In genomic region chr21:46454634-46455390, GRCh38 we compare ENCODE assay signal across 15 cellular contexts. TPM values are rescaled to one million over a fixed set of nuclear protein-coding genes. Genes with fewer than 3 reads are reported as not detected.
DNase-seq lines count a peak whose midpoint lies in the region; ATAC-seq and TF ChIP-seq lines count a peak whose summit lies in the region.
"Had no signal": no experiment of that assay in that cellular context is flagged by ENCODE, and none has a peak within 500 bp of the region (broad histone marks: within the 10 kb centered on the region; RNA-seq: fewer than 3 reads in every experiment).

No MANE protein-coding gene starts in this region.

- H3K4me3 Mint-ChIP-seq in HFFc6 (peak overlapping the region; percentile 56), T-helper 17 cell (no peak overlapping the region)
- H3K4me3 Mint-ChIP-seq: activated naive CD4-positive, alpha-beta T cell treated with anti-CD3 and anti-CD28 coated beads, Interleukin-2, amount 50 U/mL, for 24 hours had no signal

- peak overlapping the region in 2 of 4 donors; percentile 15 to 88 for H3K27ac ChIP-seq in sigmoid colon
- H3K27ac ChIP-seq: colonic mucosa, HL-60, prostate gland, WERI-Rb-1 had no signal

- 74 to 85% methylated on average over 4 of the region's 4 CpGs for WGBS in sigmoid colon, 2 donors

- intact Hi-C loops in head of caudate nucleus (cut with DNase I) (no loop called here), sigmoid colon (cut with DNase I) (loop anchor here (5.0 kb wide), 1 partner anchor 133 kb away; the partner anchor contains the start of genes C21orf58 and PCNT)

- no peak for DNase-seq in HFFc6
- no peak for DNase-seq in T-helper 17 cell
- peak in 22 of 42 donors; percentile 27 to 83 (median 52) for DNase-seq in head of caudate nucleus
- DNase-seq in sigmoid colon, result peak; percentile 25
- no peak for DNase-seq in D341Med (ENCODE audit: low spot score)
- DNase-seq: colonic mucosa; mucosa of descending colon; stimulated activated CD4-positive, alpha-beta T cell treated with anti-CD3 and anti-CD28 coated beads, Interleukin-4, amount 100 ng/mL, for 1 hour; WERI-Rb-1 had no signal

- H3K36me3 ChIP-seq in sigmoid colon, result no peaks in the 10 kb centered on the region
- H3K36me3 ChIP-seq: colonic mucosa, prostate gland had no signal

- no peaks in the 10 kb centered on the region for H3K9me3 Mint-ChIP-seq in HFFc6
- H3K9me3 Mint-ChIP-seq: activated naive CD4-positive, alpha-beta T cell treated with anti-CD3 and anti-CD28 coated beads, Interleukin-2, amount 50 U/mL, for 24 hours had no signal

- no peak overlapping the region for H3K4me3 ChIP-seq in sigmoid colon
- H3K4me3 ChIP-seq: colonic mucosa, GM23338, mucosa of descending colon, prostate gland had no signal

- H3K4me1 ChIP-seq in sigmoid colon, result peaks cover 0 to 47% (median 40%) of the 10 kb centered on the region in 4 donors
- H3K4me1 ChIP-seq: prostate gland had no signal

- peak overlapping the region; percentile 91 for H3K27ac Mint-ChIP-seq in HFFc6
- H3K27ac Mint-ChIP-seq in T-helper 17 cell, result peak overlapping the region; percentile 37
- H3K27ac Mint-ChIP-seq: activated naive CD4-positive, alpha-beta T cell treated with anti-CD3 and anti-CD28 coated beads, Interleukin-2, amount 50 U/mL, for 24 hours; GM23338 had no signal

- no peaks in the 10 kb centered on the region for H3K27me3 ChIP-seq in sigmoid colon
- H3K27me3 ChIP-seq: colonic mucosa had no signal

- ATAC-seq in T-helper 17 cell (no peak), GM21390 (IDR thresholded peaks at IDR 0.05; ENCODE audit: unreplicated experiment) (no peak), GM18868 (IDR thresholded peaks at IDR 0.05; ENCODE audit: unreplicated experiment) (no peak)
- ATAC-seq: GM23338, mucosa of descending colon had no signal

- H3K36me3 Mint-ChIP-seq in HFFc6 (ENCODE audit: low read depth) (peaks cover 14% of the 10 kb centered on the region), T-helper 17 cell (ENCODE audit: low read depth) (peaks cover 2% of the 10 kb centered on the region)

- H3K4me1 Mint-ChIP-seq in HFFc6 (ENCODE audit: low read depth), result peaks cover 29% of the 10 kb centered on the region
- peaks cover 20% of the 10 kb centered on the region for H3K4me1 Mint-ChIP-seq in T-helper 17 cell

- H3K27me3 Mint-ChIP-seq in HFFc6 (ENCODE audit: insufficient read depth) (peaks cover 4% of the 10 kb centered on the region; the same call in 1 of the 2 replicates), T-helper 17 cell (no peaks in the 10 kb centered on the region)
- H3K27me3 Mint-ChIP-seq: activated naive CD4-positive, alpha-beta T cell treated with anti-CD3 and anti-CD28 coated beads, Interleukin-2, amount 50 U/mL, for 24 hours had no signal

- TF ChIP-seq CTCF in HFFc6 (IDR thresholded peaks at IDR 0.05) (no peak), sigmoid colon (IDR thresholded peaks at IDR 0.05) (no peak)

- TF ChIP-seq POLR2A in sigmoid colon (IDR thresholded peaks at IDR 0.05), result no peak

- TF ChIP-seq EP300 in sigmoid colon (IDR thresholded peaks at IDR 0.05), result no peak

- H3K9me3 ChIP-seq in T-helper 17 cell (ENCODE audit: control insufficient read depth, low read length, poor library complexity, severe bottlenecking), result no peaks in the 10 kb centered on the region
- no peaks in the 10 kb centered on the region for H3K9me3 ChIP-seq in sigmoid colon
- H3K9me3 ChIP-seq: colonic mucosa, mucosa of descending colon, prostate gland had no signal

RNA-seq across cellular contexts. Expression of gene DIP2A, which starts 3.9 kb away (rescaled TPM):
- 10 to 100 TPM; 20.0 to 24.1 (median 21.7) TPM for total RNA-seq in HFFc6 (2021; fragmentation: NEBNext Ultra II Directional; extraction: Animal tissue kit (Norgen Biotek cat#: 25700))
- 10 to 100 TPM; 74.2 to 85.8 TPM for total RNA-seq in T-helper 17 cell
- total RNA-seq in sigmoid colon, result 10 to 100 TPM; 22.8 to 49.3 (median 25.5) TPM
- 10 to 100 TPM in 2 of 3 donors, 1 to 10 TPM in 1; 9.0 to 27.5 (median 11.4) TPM for polyA plus RNA-seq in sigmoid colon

Comparison
In these comparisons a context has a peak if more than half of its experiments do, and no peak if none do; other contexts are left out.
1. DNase-seq: peak in head of caudate nucleus (22 of 42) and sigmoid colon (single experiment); none in HFFc6 (single experiment), T-helper 17 cell (0 of 3) and D341Med (single experiment).